Comparison of ENCODE assay signal across 38 cellular contexts in the genomic region with DNA sequence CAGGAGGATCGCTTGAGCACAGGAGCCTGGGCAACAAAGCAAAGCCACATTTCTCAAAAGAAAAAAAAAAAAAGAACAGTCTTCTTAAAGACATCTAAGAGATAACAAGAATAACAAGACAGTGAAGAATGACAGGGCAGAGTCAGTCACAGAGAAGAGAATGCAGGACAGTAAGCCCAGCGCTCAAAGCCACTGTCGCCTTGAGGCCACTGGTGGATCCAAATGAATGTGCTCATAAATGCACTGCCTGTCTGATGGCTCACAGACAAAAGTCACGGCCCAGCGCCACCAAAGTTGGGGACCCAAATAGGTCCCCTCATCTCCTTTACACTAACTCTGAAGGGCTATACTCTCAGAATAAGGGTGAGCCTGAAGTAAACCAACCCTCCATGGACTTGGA.
"Had no signal": no experiment of that assay in that cellular context is flagged by ENCODE, and none has a peak within 500 bp of the region (broad histone marks: within the 10 kb centered on the region; RNA-seq: fewer than 3 reads in every experiment).

No MANE protein-coding gene starts in this region.

- H3K36me3 Mint-ChIP-seq: activated CD4-positive, alpha-beta memory T cell treated with anti-CD3 and anti-CD28 coated beads for 36 hours; activated naive CD4-positive, alpha-beta T cell treated with anti-CD3 and anti-CD28 coated beads, Interleukin-2, amount 50 U/mL, for 72 hours; activated naive CD8-positive, alpha-beta T cell treated with anti-CD3 and anti-CD28 coated beads, Interleukin-2, amount 10 ng/mL, durations not matched to agents 7 days and 5 days; brain had no signal

- DNase-seq: activated CD4-positive, alpha-beta memory T cell treated with anti-CD3 and anti-CD28 coated beads for 36 hours; activated CD4-positive, alpha-beta T cell treated with anti-CD3 and anti-CD28 coated beads for 4 hours; activated CD4-positive, alpha-beta T cell treated with anti-CD3 and anti-CD28 coated beads, Interleukin-2, amount 10 ng/mL, durations not matched to agents 24 days and 14 days; activated CD4-positive, alpha-beta T cell treated with anti-CD3 and anti-CD28 coated beads, Interleukin-2, amount 50 U/mL, for 1 hour; activated CD4-positive, alpha-beta T cell treated with anti-CD3 and anti-CD28 coated beads, Interleukin-2, amount 50 U/mL, for 4 hours; activated CD4-positive, CD25-positive, alpha-beta regulatory T cell; activated CD8-positive, alpha-beta memory T cell treated with anti-CD3 and anti-CD28 coated beads, Interleukin-2, amount 50 U/mL, for 4 hours; activated CD8-positive, alpha-beta T cell treated with anti-CD3 and anti-CD28 coated beads for 36 hours; activated gamma-delta T cell treated with Interleukin-2 at 50 U/mL for 16 hours; activated naive CD4-positive, alpha-beta T cell; activated naive CD4-positive, alpha-beta T cell treated with anti-CD3 and anti-CD28 coated beads for 36 hours; activated naive CD4-positive, alpha-beta T cell treated with anti-CD3 and anti-CD28 coated beads, Interleukin-2, amount 50 U/mL, for 16 hours; activated naive CD8-positive, alpha-beta T cell treated with anti-CD3 and anti-CD28 coated beads, Interleukin-2, amount 10 ng/mL, durations not matched to agents 7 days and 5 days; activated naive CD8-positive, alpha-beta T cell treated with anti-CD3 and anti-CD28 coated beads, Interleukin-2, amount 50 U/mL, for 24 hours; activated T-cell treated with anti-CD3 and anti-CD28 coated beads for 4 hours; activated T-cell treated with anti-CD3 and anti-CD28 coated beads, Interleukin-2, amount 50 U/mL, for 1 hour; activated T-cell treated with anti-CD3 and anti-CD28 coated beads, Interleukin-2, amount 50 U/mL, for 4 hours; activated T-cell treated with anti-CD3 and anti-CD28 coated beads, Interleukin-2, amount 50 U/mL, for 72 hours; amygdala; anterior cingulate cortex; caudate nucleus; cerebellar nuclear complex; SW 1271; T-helper 1 cell; T-helper 2 cell; T-helper 9 cell; WERI-Rb-1 had no signal

- H3K4me3 Mint-ChIP-seq: activated CD4-positive, alpha-beta memory T cell treated with anti-CD3 and anti-CD28 coated beads for 36 hours; activated CD4-positive, alpha-beta T cell treated with anti-CD3 and anti-CD28 coated beads, Interleukin-2, amount 10 ng/mL, durations not matched to agents 24 days and 14 days; activated CD8-positive, alpha-beta T cell treated with anti-CD3 and anti-CD28 coated beads for 36 hours; activated naive CD4-positive, alpha-beta T cell treated with anti-CD3 and anti-CD28 coated beads for 36 hours; activated naive CD8-positive, alpha-beta T cell treated with anti-CD3 and anti-CD28 coated beads, Interleukin-2, amount 10 ng/mL, durations not matched to agents 7 days and 5 days; activated naive CD8-positive, alpha-beta T cell treated with anti-CD3 and anti-CD28 coated beads, Interleukin-2, amount 50 U/mL, for 24 hours; activated T-cell treated with anti-CD3 and anti-CD28 coated beads, Interleukin-2, amount 50 U/mL, for 4 hours; activated T-cell treated with anti-CD3 and anti-CD28 coated beads, Interleukin-2, amount 50 U/mL, for 72 hours; activated T-helper 1 cell treated with anti-CD3 and anti-CD28 coated beads, Interleukin-12 subunit alpha, Interleukin-12 subunit beta, Interleukin-2, Interleukin-4 antibody, amounts not matched to agents 30 ng/mL and 10 ng/mL and 1 ng/mL, durations not matched to agents 14 hours and 24 hours and 36 hours; activated T-helper 17 cell treated with anti-CD3 and anti-CD28 coated beads, Interleukin-2, amount 50 U/mL, for 72 hours; brain; central memory CD8-positive, alpha-beta T cell; T-helper 1 cell treated with Interleukin-12 subunit alpha and Interleukin-12 subunit beta and Interleukin-4 antibody, amounts not matched to agents 30 μg/mL and 1 μg/mL, for 36 hours; T-helper 2 cell treated with Interferon-gamma antibody and Interleukin-4, amounts not matched to agents 5 μg/mL and 100 μg/mL, for 36 hours; WTC11 had no signal

- H3K4me1 Mint-ChIP-seq: activated T-helper 17 cell treated with anti-CD3 and anti-CD28 coated beads, Interleukin-2, amount 50 U/mL, for 72 hours; central memory CD8-positive, alpha-beta T cell had no signal

- H3K36me3 ChIP-seq: ascending aorta, cardiac muscle cell, WERI-Rb-1 had no signal

- H3K27ac ChIP-seq: ascending aorta, cardiac muscle cell, WERI-Rb-1 had no signal

- H3K4me1 ChIP-seq: ascending aorta had no signal

- H3K9me3 ChIP-seq: ascending aorta had no signal

- H3K27me3 ChIP-seq: ascending aorta, cardiac muscle cell had no signal

- H3K4me3 ChIP-seq: ascending aorta, cardiac muscle cell had no signal

- H3K27ac Mint-ChIP-seq: activated CD4-positive, alpha-beta memory T cell treated with anti-CD3 and anti-CD28 coated beads for 36 hours; activated CD4-positive, alpha-beta T cell treated with anti-CD3 and anti-CD28 coated beads, Interleukin-2, amount 10 ng/mL, durations not matched to agents 24 days and 14 days; activated CD8-positive, alpha-beta T cell treated with anti-CD3 and anti-CD28 coated beads for 36 hours; activated naive CD4-positive, alpha-beta T cell treated with anti-CD3 and anti-CD28 coated beads for 36 hours; activated naive CD4-positive, alpha-beta T cell treated with anti-CD3 and anti-CD28 coated beads, Interleukin-2, amount 50 U/mL, for 72 hours; activated naive CD8-positive, alpha-beta T cell treated with anti-CD3 and anti-CD28 coated beads, Interleukin-2, amount 10 ng/mL, durations not matched to agents 7 days and 5 days; activated naive CD8-positive, alpha-beta T cell treated with anti-CD3 and anti-CD28 coated beads, Interleukin-2, amount 50 U/mL, for 24 hours; activated T-cell treated with anti-CD3 and anti-CD28 coated beads, Interleukin-2, amount 50 U/mL, for 72 hours; activated T-helper 1 cell treated with anti-CD3 and anti-CD28 coated beads, Interleukin-12 subunit alpha, Interleukin-12 subunit beta, Interleukin-2, Interleukin-4 antibody, amounts not matched to agents 30 ng/mL and 10 ng/mL and 1 ng/mL, durations not matched to agents 14 hours and 24 hours and 36 hours; activated T-helper 17 cell treated with anti-CD3 and anti-CD28 coated beads, Interleukin-2, amount 50 U/mL, for 72 hours; brain; T-helper 1 cell treated with Interleukin-12 subunit alpha and Interleukin-12 subunit beta and Interleukin-4 antibody, amounts not matched to agents 30 μg/mL and 1 μg/mL, for 36 hours; T-helper 2 cell treated with Interferon-gamma antibody and Interleukin-4, amounts not matched to agents 5 μg/mL and 100 μg/mL, for 36 hours; WTC11 had no signal

- ATAC-seq: activated CD4-positive, CD25-positive, alpha-beta regulatory T cell treated with anti-CD3 and anti-CD28 coated beads, Interleukin-2, amount 50 U/mL, for 24 hours; activated CD8-positive, alpha-beta T cell treated with anti-CD3 and anti-CD28 coated beads for 36 hours; activated naive CD4-positive, alpha-beta T cell treated with anti-CD3 and anti-CD28 coated beads, Interleukin-2, amount 50 U/mL, for 72 hours; activated naive CD8-positive, alpha-beta T cell treated with anti-CD3 and anti-CD28 coated beads, Interleukin-2, amount 50 U/mL, for 24 hours; activated T-cell treated with anti-CD3 and anti-CD28 coated beads, Interleukin-2, amount 50 U/mL, for 4 hours; activated T-cell treated with anti-CD3 and anti-CD28 coated beads, Interleukin-2, amount 50 U/mL, for 72 hours; activated T-helper 17 cell treated with anti-CD3 and anti-CD28 coated beads, Interleukin-2, amount 50 U/mL, for 72 hours; WTC11 had no signal

- H3K9me3 Mint-ChIP-seq: activated CD4-positive, alpha-beta memory T cell treated with anti-CD3 and anti-CD28 coated beads for 36 hours; activated CD4-positive, alpha-beta T cell treated with anti-CD3 and anti-CD28 coated beads, Interleukin-2, amount 10 ng/mL, durations not matched to agents 24 days and 14 days; activated CD8-positive, alpha-beta T cell treated with anti-CD3 and anti-CD28 coated beads for 36 hours; activated naive CD4-positive, alpha-beta T cell treated with anti-CD3 and anti-CD28 coated beads, Interleukin-2, amount 50 U/mL, for 72 hours; activated naive CD8-positive, alpha-beta T cell treated with anti-CD3 and anti-CD28 coated beads, Interleukin-2, amount 10 ng/mL, durations not matched to agents 7 days and 5 days; activated naive CD8-positive, alpha-beta T cell treated with anti-CD3 and anti-CD28 coated beads, Interleukin-2, amount 50 U/mL, for 24 hours; activated T-cell treated with anti-CD3 and anti-CD28 coated beads, Interleukin-2, amount 50 U/mL, for 4 hours; activated T-cell treated with anti-CD3 and anti-CD28 coated beads, Interleukin-2, amount 50 U/mL, for 72 hours; activated T-helper 1 cell treated with anti-CD3 and anti-CD28 coated beads, Interleukin-12 subunit alpha, Interleukin-12 subunit beta, Interleukin-2, Interleukin-4 antibody, amounts not matched to agents 30 ng/mL and 10 ng/mL and 1 ng/mL, durations not matched to agents 14 hours and 24 hours and 36 hours; activated T-helper 17 cell treated with anti-CD3 and anti-CD28 coated beads, Interleukin-2, amount 50 U/mL, for 72 hours; central memory CD8-positive, alpha-beta T cell; T-helper 1 cell treated with Interleukin-12 subunit alpha and Interleukin-12 subunit beta and Interleukin-4 antibody, amounts not matched to agents 30 μg/mL and 1 μg/mL, for 36 hours; T-helper 2 cell treated with Interferon-gamma antibody and Interleukin-4, amounts not matched to agents 5 μg/mL and 100 μg/mL, for 36 hours had no signal
